In the genomic region with DNA sequence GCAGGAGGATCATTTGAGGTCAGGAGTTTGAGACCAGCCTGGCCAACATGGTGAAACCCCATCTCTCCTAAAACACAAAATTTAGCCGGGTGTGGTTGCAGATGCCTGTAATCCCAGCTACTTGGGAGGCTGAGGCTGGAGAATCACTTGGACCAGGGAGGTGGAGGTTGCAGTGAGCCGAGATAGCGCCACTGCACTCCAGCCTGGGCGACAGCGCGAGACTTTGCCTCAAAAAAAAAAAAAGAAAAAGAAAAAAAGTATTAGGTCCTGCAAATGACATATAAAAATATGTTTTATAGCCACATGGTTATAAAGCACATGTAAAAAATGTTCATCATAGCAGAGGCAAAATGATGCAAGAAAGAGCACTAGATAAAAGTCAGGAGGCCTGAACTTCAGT, we compare ENCODE assay signal across 15 cellular contexts. TPM values are rescaled to one million over a fixed set of nuclear protein-coding genes. Genes with fewer than 3 reads are reported as not detected.
"Had no signal": no experiment of that assay in that cellular context is flagged by ENCODE, and none has a peak within 500 bp of the region (broad histone marks: within the 10 kb centered on the region; RNA-seq: fewer than 3 reads in every experiment).

No MANE protein-coding gene starts in this region.

RNA-seq across cellular contexts. Expression of a gene that starts 10.6 kb away (rescaled TPM):
- total RNA-seq: adrenal gland, astrocyte, breast epithelium, esophagus mucosa, gastrocnemius medialis, kidney, left lobe of liver, lung, mesothelial cell of epicardium, ovary, psoas muscle, right cardiac atrium, skeletal muscle tissue, thoracic aorta, upper lobe of left lung had no signal
